2 cellular contexts compared by ENCODE assay signal in genomic region chr21:36005018-36005417, GRCh38.
TF ChIP-seq lines count a peak whose summit lies in the region.

No MANE protein-coding gene starts in this region.

TF ChIP-seq in SK-N-SH, 30 proteins besides CTCF, POLR2A, EP300 and RAD21 (continued from another document):
- TF ChIP-seq REST (IDR thresholded peaks at IDR 0.05; ENCODE audit: low read depth, low read length): no peak
TF ChIP-seq in SK-N-SH: peak in this region for 0.

TF ChIP-seq in SK-N-SH treated with all-trans-retinoic acid at 6 μM for 48 hours, 23 proteins besides CTCF, POLR2A, EP300 and RAD21 (continued from another document):
- no peak for TF ChIP-seq ZNF565 (CRISPR knock-in tag; conservative IDR thresholded peaks at IDR 0.05; ENCODE audit: low read depth)
- no peak for TF ChIP-seq SNAI2 (CRISPR knock-in tag; IDR thresholded peaks at IDR 0.05)
- no peak for TF ChIP-seq TSHZ2 (CRISPR knock-in tag; IDR thresholded peaks at IDR 0.05)
- no peak for TF ChIP-seq ARNTL (CRISPR knock-in tag; IDR thresholded peaks at IDR 0.05; ENCODE audit: borderline replicate concordance, low read depth)
